17 cellular contexts compared by ENCODE assay signal in the genomic region with DNA sequence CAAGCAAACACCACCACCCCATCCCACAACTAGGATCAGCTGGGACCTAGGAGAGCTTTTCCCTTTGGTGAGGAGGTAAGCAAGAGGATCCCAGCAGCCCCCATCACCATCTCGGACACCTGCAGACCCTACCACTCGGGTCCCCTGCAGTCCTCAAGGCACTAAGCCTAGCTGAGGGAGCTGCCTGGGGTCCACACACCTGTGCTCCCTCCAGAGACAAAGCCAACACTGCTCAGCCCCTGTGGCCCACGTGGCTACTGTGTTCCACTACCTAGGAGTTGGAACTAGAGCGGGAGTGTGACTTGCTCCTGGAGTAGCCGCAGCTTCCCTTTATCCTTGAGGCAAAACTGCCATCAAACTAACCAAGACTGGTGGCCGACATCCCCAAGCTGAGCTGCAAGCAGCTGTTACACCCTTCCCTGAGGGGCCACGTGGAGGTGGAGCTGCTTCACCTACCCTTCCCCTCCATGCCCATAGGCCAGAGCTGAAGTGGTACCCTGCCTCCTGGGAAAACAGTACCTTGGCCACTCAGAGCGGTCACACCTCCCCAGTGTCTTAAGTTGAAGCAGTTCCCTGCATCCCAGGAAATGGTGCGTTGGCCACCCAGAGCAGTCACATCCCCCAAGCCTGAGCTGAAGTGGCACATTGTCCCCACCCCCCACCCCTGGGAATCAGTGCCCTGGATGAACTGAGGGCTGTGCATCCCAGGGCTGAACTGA.
DNase-seq lines count a peak whose midpoint lies in the region; ATAC-seq and TF ChIP-seq lines count a peak whose summit lies in the region.
"Had no signal": no experiment of that assay in that cellular context is flagged by ENCODE, and none has a peak within 500 bp of the region (broad histone marks: within the 10 kb centered on the region; RNA-seq: fewer than 3 reads in every experiment).

No MANE protein-coding gene starts in this region.

- DNase-seq in activated CD8-positive, alpha-beta memory T cell treated with anti-CD3 and anti-CD28 coated beads, Interleukin-2, amount 50 U/mL, for 48 hours = peak; percentile 20
- no peak for DNase-seq in activated CD8-positive, alpha-beta memory T cell treated with anti-CD3 and anti-CD28 coated beads, Interleukin-2, amount 50 U/mL, for 4 hours
- DNase-seq in GM13976 (ENCODE audit: low spot score) (peak; percentile 3), islet precursor cell (peak; percentile 38), stomach (peak; percentile 10), amygdala (lab: John Stamatoyannopoulos, UW) (no peak)
- DNase-seq: DMS53, NCI-H1092 treated with DMSO at 0.1 percent for 48 hours, NCI-H1694 treated with DMSO at 0.1 percent for 48 hours, NCI-H748 treated with DMSO at 0.1 percent for 48 hours, PC-3 had no signal

- no peaks in the 10 kb centered on the region for H3K36me3 ChIP-seq in stomach
- H3K36me3 ChIP-seq: HAP-1 had no signal

- ATAC-seq in GM21367 (IDR thresholded peaks at IDR 0.05; ENCODE audit: unreplicated experiment) = no peak
- ATAC-seq: A549, GM12878, PC-3 had no signal

- peaks cover 0 to 37% (median 15%) of the 10 kb centered on the region in 4 donors for H3K9me3 ChIP-seq in stomach
- H3K9me3 ChIP-seq: HAP-1 had no signal

- intact Hi-C loops in stomach (cut with DNase I; ENCODE audit: low total_unique reads) = no loop called here

- no peak for TF ChIP-seq POLR2A in stomach (IDR thresholded peaks at IDR 0.05)

- in situ Hi-C loops in GM13976 (cut with MboI; ENCODE audit: low sequenced_read_pairs, unreplicated experiment) = no loop called here

- no peak for TF ChIP-seq EP300 in stomach (IDR thresholded peaks at IDR 0.05)

- no peak overlapping the region for H3K4me3 ChIP-seq in stomach
- H3K4me3 ChIP-seq: A549, GM12878, HAP-1 had no signal

- no peak overlapping the region for H3K27ac ChIP-seq in stomach
- H3K27ac ChIP-seq: A549, KMS-11 had no signal

- H3K27me3 ChIP-seq in stomach = peaks cover 0 to 10% (median 4%) of the 10 kb centered on the region in 3 donors

- 70 to 76% (median 72%) methylated on average over 9 of the region's 9 CpGs; no CpG with 5 or more reads in 1 of the 5 donors for WGBS in stomach, 5 donors

- no peaks in the 10 kb centered on the region for H3K4me1 ChIP-seq in stomach
- H3K4me1 ChIP-seq: A549, Caco-2, HAP-1 had no signal

- no peak for TF ChIP-seq CTCF in GM13976 (IDR thresholded peaks at IDR 0.05; ENCODE audit: borderline replicate concordance, control extremely low read depth, extremely low read depth, insufficient read depth, missing control alignments)
- no peak for TF ChIP-seq CTCF in stomach (IDR thresholded peaks at IDR 0.05)

Comparison
In these comparisons a context has a peak if more than half of its experiments do, and no peak if none do; other contexts are left out.
1. DNase-seq: peak in activated CD8-positive, alpha-beta memory T cell treated with anti-CD3 and anti-CD28 coated beads, Interleukin-2, amount 50 U/mL, for 48 hours (single experiment), GM13976 (single experiment), islet precursor cell (single experiment) and stomach (single experiment); none in activated CD8-positive, alpha-beta memory T cell treated with anti-CD3 and anti-CD28 coated beads, Interleukin-2, amount 50 U/mL, for 4 hours (single experiment) and amygdala (0 of 56).